Comparison of ENCODE assay signal across 25 cellular contexts in genomic region chrX:1325515-1326116, GRCh38. TPM values are rescaled to one million over a fixed set of nuclear protein-coding genes. Genes with fewer than 3 reads are reported as not detected.
A peak's percentile ranks its signal among the peaks of the same experiment; 100 is the strongest.
DNase-seq lines count a peak whose midpoint lies in the region; ATAC-seq, FAIRE-seq and TF ChIP-seq lines count a peak whose summit lies in the region.
"Had no signal": no experiment of that assay in that cellular context is flagged by ENCODE, and none has a peak within 500 bp of the region (broad histone marks: within the 10 kb centered on the region; RNA-seq: fewer than 3 reads in every experiment).

No MANE protein-coding gene starts in this region.

- RAD21 ChIA-PET in GM12878 (lab: Charles Lee; ENCODE audit: unreplicated experiment), result no interaction called here

- H3F3A ChIP-seq in GM23338 (replicated peaks; ENCODE audit: low read depth), result peaks cover 11% of the 10 kb centered on the region

- peaks cover 16% of the 10 kb centered on the region for H3K27me3 Mint-ChIP-seq in GM23338 (ENCODE audit: insufficient read depth, low read depth, poor library complexity)
- H3K27me3 Mint-ChIP-seq in stimulated activated memory B cell treated with anti-CD40 and anti-IgM and Interleukin-4, amounts not matched to agents 10 μg/mL and 1 μg/mL and 100 μg/mL, for 72 hours, result peaks cover 53% of the 10 kb centered on the region

- no peak for TF ChIP-seq POLR2A in GM12878 (IDR thresholded peaks at IDR 0.05; ENCODE audit: low read depth, low read length)

- no peak overlapping the region for H3K4me3 ChIP-seq in left ventricle myocardium inferior
- H3K4me3 ChIP-seq in GM23338, result no peak overlapping the region
- no peak overlapping the region for H3K4me3 ChIP-seq in GM12878
- H3K4me3 ChIP-seq: dorsolateral prefrontal cortex, uterus had no signal

- ATAC-seq in Right ventricle myocardium inferior (no peak), GM23338 (no peak), GM12878 (peak; percentile 28), HG02610 (IDR thresholded peaks at IDR 0.05; ENCODE audit: unreplicated experiment) (no peak), left colon (no peak)
- ATAC-seq in stimulated activated memory B cell treated with anti-CD40 and anti-IgM and Interleukin-4, amounts not matched to agents 10 μg/mL and 1 μg/mL and 100 μg/mL, for 72 hours, result peak; percentile 31
- ATAC-seq: activated T-helper 17 cell treated with anti-CD3 and anti-CD28 coated beads, Interleukin-2, amount 50 U/mL, for 72 hours; sciatic nerve had no signal

- no peaks in the 10 kb centered on the region for H3K9me3 ChIP-seq in left ventricle myocardium inferior (replicated peaks)
- peaks cover 5% of the 10 kb centered on the region; the same call in 2 of the 3 replicates for H3K9me3 ChIP-seq in GM12878 (replicated peaks; ENCODE audit: control insufficient read depth, insufficient read depth, low read length)
- H3K9me3 ChIP-seq: uterus had no signal

- TF ChIP-seq CTCF in left ventricle myocardium inferior (IDR thresholded peaks at IDR 0.05; ENCODE audit: borderline replicate concordance), result no peak
- no peak for TF ChIP-seq CTCF in GM23338 (conservative IDR thresholded peaks at IDR 0.05; ENCODE audit: low read depth in 2 of 2)
- TF ChIP-seq CTCF in GM12878 (IDR thresholded peaks at IDR 0.05 in 2 of 3, conservative IDR thresholded peaks at IDR 0.05 in 1 of 3; ENCODE audit: control insufficient read depth in 2 of 3, extremely low read depth in 1 of 3, insufficient read depth in 1 of 3, low read depth in 3 of 3, low read length in 3 of 3), result no peak

- intact Hi-C loops in Right ventricle myocardium inferior (cut with DNase I) (no loop called here), left ventricle myocardium inferior (cut with micrococcal nuclease) (no loop called here), GM12878 (cut with micrococcal nuclease; ENCODE audit: unreplicated experiment) (no loop called here), left colon (cut with DNase I, micrococcal nuclease) (no loop called here)

- 32% methylated on average over 19 of the region's 20 CpGs for WGBS in GM12878 (ENCODE audit: insufficient coverage, insufficient replicate concordance, low lambda C conversion rate, missing lambda C conversion rate)

- no peak for TF ChIP-seq EP300 in GM12878 (IDR thresholded peaks at IDR 0.05; ENCODE audit: borderline replicate concordance in 1 of 2, control insufficient read depth in 1 of 2, low read depth in 2 of 2, low read length in 2 of 2)

- no peaks in the 10 kb centered on the region for H3K9me2 ChIP-seq in GM23338 (ENCODE audit: insufficient read depth)

- DNase-seq in Right ventricle myocardium inferior (ENCODE audit: missing footprints) (peak; percentile 4), left ventricle myocardium inferior (no peak), GM23338 (ENCODE audit: low spot score) (no peak), GM12878 (ENCODE audit: low read depth, low spot score) (no peak), kidney tubule cell (ENCODE audit: low spot score) (no peak), left colon (no peak)
- DNase-seq: CD4-positive, alpha-beta T cell; central memory CD4-positive, alpha-beta T cell; dorsolateral prefrontal cortex; mesendoderm; naive B cell; NCI-H1694; NCI-H2171 treated with DMSO at 0.1 percent for 48 hours; NCI-H526 treated with DMSO at 0.1 percent for 48 hours; substantia nigra; uterus had no signal

- no peak overlapping the region for H3K4me3 Mint-ChIP-seq in GM23338
- no peak overlapping the region for H3K4me3 Mint-ChIP-seq in stimulated activated memory B cell treated with anti-CD40 and anti-IgM and Interleukin-4, amounts not matched to agents 10 μg/mL and 1 μg/mL and 100 μg/mL, for 72 hours
- H3K4me3 Mint-ChIP-seq: activated naive CD8-positive, alpha-beta T cell; activated T-helper 17 cell treated with anti-CD3 and anti-CD28 coated beads, Interleukin-2, amount 50 U/mL, for 72 hours; CD4-positive, alpha-beta T cell; naive B cell had no signal

- H3K27me3 ChIP-seq in left ventricle myocardium inferior (ENCODE audit: low read depth) (peaks cover 38% of the 10 kb centered on the region), GM23338 (ENCODE audit: insufficient read depth) (no peaks in the 10 kb centered on the region), GM12878 (replicated peaks in 1 of 2; ENCODE audit: control insufficient read depth in 2 of 2, insufficient read depth in 2 of 2, low read length in 1 of 2) (no peaks in the 10 kb centered on the region)
- H3K27me3 ChIP-seq: uterus had no signal

- H3K36me3 Mint-ChIP-seq in GM23338 (ENCODE audit: low read depth), result peaks cover 23% of the 10 kb centered on the region; the same call in 2 of the 3 replicates
- H3K36me3 Mint-ChIP-seq in stimulated activated memory B cell treated with anti-CD40 and anti-IgM and Interleukin-4, amounts not matched to agents 10 μg/mL and 1 μg/mL and 100 μg/mL, for 72 hours, result no peaks in the 10 kb centered on the region
- H3K36me3 Mint-ChIP-seq: activated naive CD8-positive, alpha-beta T cell; naive B cell had no signal

- no peak for FAIRE-seq in GM12878 (lab: Jason Lieb, UNC)
- FAIRE-seq: astrocyte, G401.6 had no signal

- H3K36me3 ChIP-seq in left ventricle myocardium inferior, result no peaks in the 10 kb centered on the region
- H3K36me3 ChIP-seq in GM23338 (ENCODE audit: insufficient read depth), result no peaks in the 10 kb centered on the region
- no peaks in the 10 kb centered on the region for H3K36me3 ChIP-seq in GM12878 (ENCODE audit: control insufficient read depth in 2 of 2, insufficient read depth in 2 of 2, low read length in 1 of 2)
- H3K36me3 ChIP-seq: uterus had no signal

- no peaks in the 10 kb centered on the region for H3K4me1 ChIP-seq in left ventricle myocardium inferior
- H3K4me1 ChIP-seq in GM23338 (ENCODE audit: insufficient read depth), result no peaks in the 10 kb centered on the region
- H3K4me1 ChIP-seq in GM12878 (ENCODE audit: control insufficient read depth, insufficient read depth, low read length), result peaks cover 35% of the 10 kb centered on the region
- H3K4me1 ChIP-seq: uterus had no signal

- SMC1A ChIA-PET in GM12878 (lab: Charles Lee; ENCODE audit: uncharacterized antibody, unreplicated experiment), result no interaction called here

- H3K4me1 Mint-ChIP-seq in GM23338, result no peaks in the 10 kb centered on the region
- H3K4me1 Mint-ChIP-seq in stimulated activated memory B cell treated with anti-CD40 and anti-IgM and Interleukin-4, amounts not matched to agents 10 μg/mL and 1 μg/mL and 100 μg/mL, for 72 hours, result peaks cover 17% of the 10 kb centered on the region

- H3K27ac Mint-ChIP-seq in GM23338, result no peak overlapping the region
- H3K27ac Mint-ChIP-seq in stimulated activated memory B cell treated with anti-CD40 and anti-IgM and Interleukin-4, amounts not matched to agents 10 μg/mL and 1 μg/mL and 100 μg/mL, for 72 hours, result no peak overlapping the region
- H3K27ac Mint-ChIP-seq: activated naive CD8-positive, alpha-beta T cell; activated T-helper 17 cell treated with anti-CD3 and anti-CD28 coated beads, Interleukin-2, amount 50 U/mL, for 72 hours; CD4-positive, alpha-beta T cell had no signal

- POLR2A ChIA-PET in GM12878 (lab: Charles Lee), result no interaction called here

- peaks cover 83% of the 10 kb centered on the region for H3K9me3 Mint-ChIP-seq in GM23338
- H3K9me3 Mint-ChIP-seq in stimulated activated memory B cell treated with anti-CD40 and anti-IgM and Interleukin-4, amounts not matched to agents 10 μg/mL and 1 μg/mL and 100 μg/mL, for 72 hours, result no peaks in the 10 kb centered on the region
- H3K9me3 Mint-ChIP-seq: activated T-helper 17 cell treated with anti-CD3 and anti-CD28 coated beads, Interleukin-2, amount 50 U/mL, for 72 hours; CD4-positive, alpha-beta T cell; naive B cell had no signal

- CTCF ChIA-PET in GM12878 (lab: Yijun Ruan, JAX), result no interaction called here

- BruUV-seq in GM12878 (replicated peaks; lab: Mats Ljungman, UMichigan), result no TSS peak

- no peak overlapping the region for H3K27ac ChIP-seq in left ventricle myocardium inferior (replicated peaks)
- H3K27ac ChIP-seq in GM23338 (ENCODE audit: low read depth), result no peak overlapping the region
- peak overlapping the region; percentile 2; the same call in 1 of the 2 replicates for H3K27ac ChIP-seq in GM12878 (ENCODE audit: control insufficient read depth, insufficient read depth)
- H3K27ac ChIP-seq: dorsolateral prefrontal cortex, HL-60, uterus had no signal

- TF ChIP-seq RAD21 in GM12878 (IDR thresholded peaks at IDR 0.05; ENCODE audit: insufficient read depth, low read depth, low read length), result no peak

- H3K4me2 ChIP-seq in GM23338, result no peak overlapping the region
- no peak overlapping the region for H3K4me2 ChIP-seq in GM12878 (ENCODE audit: control insufficient read depth, insufficient read depth)

- H3K9ac ChIP-seq in GM12878 (ENCODE audit: control insufficient read depth, insufficient read depth, low read length), result no peak overlapping the region

- H4K20me1 ChIP-seq in GM23338 (replicated peaks; ENCODE audit: insufficient read depth), result no peaks in the 10 kb centered on the region
- no peaks in the 10 kb centered on the region for H4K20me1 ChIP-seq in GM12878 (ENCODE audit: control insufficient read depth, insufficient read depth)

- H3K79me2 ChIP-seq in GM23338 (replicated peaks; ENCODE audit: insufficient read depth) (no peaks in the 10 kb centered on the region), GM12878 (ENCODE audit: control insufficient read depth, insufficient read depth, low read length) (no peaks in the 10 kb centered on the region)

- in situ Hi-C loops in GM12878 (cut with MboI), result no loop called here

- H2AFZ ChIP-seq in GM23338 (0 out of 2 replicates have a peak overlapping the region, but pooled peaks have one; percentile 10), GM12878 (ENCODE audit: control insufficient read depth, low read depth, low read length) (no peak overlapping the region)

RNA-seq across cellular contexts. Expression of gene IL3RA, which starts 11.0 kb away (rescaled TPM):
- total RNA-seq in Right ventricle myocardium inferior (8.1 TPM), left ventricle myocardium inferior (6.9 TPM), GM12878 (2014; rRNA removed) (28.0 and 28.1 TPM in 2 replicates), GM12878 (2014; rRNA removed; fragmentation: Illumina TruSeq; extraction: Trizol) (14.1 and 14.3 TPM in 2 replicates), GM12878 (2021) (19.5 and 21.1 TPM in 2 replicates), left colon (1 to 10 TPM; 3.9 to 9.4 TPM)
- 0.39 TPM in 1 of 2 replicates, not detected in the other for total RNA-seq in GM23338 (2014; rRNA removed; shearing (Covaris generic))
- polyA plus RNA-seq in GM23338 (2016; fragmentation: Nextera tagmentation; extraction: Ambion mirVana) (0.78 and 0.86 TPM in 2 replicates), GM12878 (2011; rRNA removed) (22.5 and 31.1 TPM in 2 replicates), GM12878 (2014; fragmentation: Illumina TruSeq; extraction: Trizol) (15.0 and 23.5 TPM in 2 replicates), GM12878 (2014; fragmentation: Nextera tagmentation; extraction: Ambion mirVana) (1 to 10 TPM; 2.1 to 4.5 TPM), GM12878 (2014; rRNA removed) (22.9 and 25.4 TPM in 2 replicates), GM12878 (2016; fragmentation: Nextera tagmentation; extraction: Ambion mirVana) (10 to 100 TPM; 14.7 to 16.4 TPM)
- 72.9 and 75.8 TPM in 2 replicates for total RNA-seq in GM12878 (2013; cell fraction: nucleolus; rRNA removed)
- polyA plus RNA-seq in GM12878 (2011; ENCODE audit: low read depth), result 10.7 TPM
- 36.2 and 38.5 TPM in 2 replicates for polyA plus RNA-seq in GM12878 (2011; cell fraction: cytosol; rRNA removed)
- 21.5 and 44.5 TPM in 2 replicates for polyA plus RNA-seq in GM12878 (2011; cell fraction: nucleus; rRNA removed)
- polyA plus RNA-seq in GM12878 (2012), result 24.2 and 25.0 TPM in 2 replicates
- polyA minus RNA-seq in GM12878 (2011; rRNA and poly(A)+ RNA removed), result 51.6 and 62.0 TPM in 2 replicates
- polyA minus RNA-seq in GM12878 (2011; cell fraction: cytosol; rRNA and poly(A)+ RNA removed), result 9.1 and 13.1 TPM in 2 replicates
- polyA minus RNA-seq in GM12878 (2011; cell fraction: nucleus; rRNA and poly(A)+ RNA removed), result 25.9 and 33.0 TPM in 2 replicates
- total RNA-seq: astrocyte, M059J had no signal

RNA-seq across cellular contexts. Expression of gene CSF2RA, which starts 57.0 kb away (rescaled TPM):
- total RNA-seq in Right ventricle myocardium inferior, result 3.6 TPM
- total RNA-seq in left ventricle myocardium inferior, result 2.0 TPM
- total RNA-seq in GM23338 (2014; rRNA removed; shearing (Covaris generic)), result 2.7 and 4.5 TPM in 2 replicates
- polyA plus RNA-seq in GM23338 (2016; fragmentation: Nextera tagmentation; extraction: Ambion mirVana), result 1.7 and 4.2 TPM in 2 replicates
- total RNA-seq in GM12878 (2013; cell fraction: nucleolus; rRNA removed), result 0.86 and 1.6 TPM in 2 replicates
- 0.40 TPM in 1 of 2 replicates, not detected in the other for total RNA-seq in GM12878 (2014; rRNA removed)
- total RNA-seq in GM12878 (2014; rRNA removed; fragmentation: Illumina TruSeq; extraction: Trizol), result 0.31 and 0.46 TPM in 2 replicates
- 0.18 and 0.48 TPM in 2 replicates for total RNA-seq in GM12878 (2021)
- polyA plus RNA-seq in GM12878 (2011; ENCODE audit: low read depth), result 0.37 TPM
- polyA plus RNA-seq in GM12878 (2011; rRNA removed), result 0.16 TPM in 1 of 2 replicates, not detected in the other
- 0.15 and 0.16 TPM in 2 replicates for polyA plus RNA-seq in GM12878 (2011; cell fraction: cytosol; rRNA removed)
- polyA plus RNA-seq in GM12878 (2011; cell fraction: nucleus; rRNA removed), result 0.15 TPM in 1 of 2 replicates, not detected in the other
- 0.42 and 0.53 TPM in 2 replicates for polyA plus RNA-seq in GM12878 (2012)
- polyA plus RNA-seq in GM12878 (2014; fragmentation: Illumina TruSeq; extraction: Trizol), result 0.21 and 1.4 TPM in 2 replicates
- polyA plus RNA-seq in GM12878 (2014; fragmentation: Nextera tagmentation; extraction: Ambion mirVana), result under 1 TPM; 0.18 to 0.48 TPM
- polyA plus RNA-seq in GM12878 (2014; rRNA removed), result 0.54 and 0.86 TPM in 2 replicates
- polyA plus RNA-seq in GM12878 (2016; fragmentation: Nextera tagmentation; extraction: Ambion mirVana), result under 1 TPM in 1 of 2 experiments, not detected in 1; 0.57 TPM
- polyA minus RNA-seq in GM12878 (2011; rRNA and poly(A)+ RNA removed), result 0.10 and 0.37 TPM in 2 replicates
- 2.9 and 3.6 TPM in 2 replicates for polyA minus RNA-seq in GM12878 (2011; cell fraction: cytosol; rRNA and poly(A)+ RNA removed)
- not detected in 2 replicates for polyA minus RNA-seq in GM12878 (2011; cell fraction: nucleus; rRNA and poly(A)+ RNA removed)
- 1 to 10 TPM; 1.6 to 4.8 TPM for total RNA-seq in left colon
- total RNA-seq: M059J had no signal

Comparison
In these comparisons a context has a peak if more than half of its experiments do, and no peak if none do; other contexts are left out.
1. ATAC-seq: peak in GM12878 (single experiment) and stimulated activated memory B cell treated with anti-CD40 and anti-IgM and Interleukin-4, amounts not matched to agents 10 μg/mL and 1 μg/mL and 100 μg/mL, for 72 hours (single experiment); none in Right ventricle myocardium inferior (single experiment), GM23338 (single experiment), HG02610 (single experiment) and left colon (single experiment).